31 cellular contexts compared by ENCODE assay signal in the genomic region with DNA sequence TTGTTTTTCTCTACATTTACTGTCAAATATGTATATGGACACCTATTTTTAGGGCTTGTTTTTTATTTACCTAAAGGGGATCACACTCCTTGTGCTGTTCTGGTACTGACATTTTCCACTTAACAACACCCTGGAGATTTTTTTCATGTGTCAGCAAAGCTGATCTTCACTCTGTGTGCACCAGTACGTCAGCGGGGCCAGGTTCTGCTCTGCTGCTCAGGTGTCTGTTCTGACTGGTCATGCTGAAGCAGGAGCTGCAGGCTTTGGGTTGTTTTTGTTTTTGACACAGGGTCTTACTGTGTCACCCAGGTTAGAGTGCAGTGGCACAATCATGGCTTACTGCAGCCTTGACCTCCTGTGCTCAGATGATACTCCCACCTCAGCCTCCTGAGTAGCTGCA.
A peak's percentile ranks its signal among the peaks of the same experiment; 100 is the strongest.
DNase-seq lines count a peak whose midpoint lies in the region; ATAC-seq, FAIRE-seq and TF ChIP-seq lines count a peak whose summit lies in the region.
"Had no signal": no experiment of that assay in that cellular context is flagged by ENCODE, and none has a peak within 500 bp of the region (broad histone marks: within the 10 kb centered on the region; RNA-seq: fewer than 3 reads in every experiment).

No MANE protein-coding gene starts in this region.

- no peak for DNase-seq in A549 (ENCODE audit: low read depth in 1 of 2, low spot score in 1 of 2)
- DNase-seq in kidney tubule cell (ENCODE audit: low spot score), result peak; percentile 65
- DNase-seq in putamen (ENCODE audit: low spot score), result no peak
- DNase-seq in NCI-H748 treated with DMSO at 0.1 percent for 48 hours (lab: John Stamatoyannopoulos, UW), result no peak
- no peak for DNase-seq in natural killer cell
- DNase-seq in NAMALWA (ENCODE audit: low spot score), result no peak
- DNase-seq: activated CD4-positive, alpha-beta T cell treated with anti-CD3 and anti-CD28 coated beads, Interleukin-2, amount 50 U/mL, for 4 hours; activated CD8-positive, alpha-beta memory T cell treated with anti-CD3 and anti-CD28 coated beads, Interleukin-2, amount 50 U/mL, for 4 hours; activated naive CD8-positive, alpha-beta T cell treated with anti-CD3 and anti-CD28 coated beads, Interleukin-2, amount 10 ng/mL, durations not matched to agents 7 days and 5 days; Caco-2; DND-41; effector CD4-positive, alpha-beta T cell; foreskin melanocyte; GOT3; islet precursor cell; NCI-H1694 treated with DMSO at 0.1 percent for 48 hours; NCI-H526 treated with DMSO at 0.1 percent for 48 hours; right cardiac atrium; SK-N-SH; stimulated activated CD4-positive, alpha-beta T cell treated with anti-CD3 and anti-CD28 coated beads, Interleukin-12 subunit alpha, Interleukin-12 subunit beta, amount 100 ng/mL, for 4 hours; stimulated activated CD4-positive, alpha-beta T cell treated with anti-CD3 and anti-CD28 coated beads, Interleukin-4, amount 100 ng/mL, for 4 hours; stimulated activated naive CD8-positive, alpha-beta T cell treated with anti-CD3 and anti-CD28 coated beads, Interleukin-15, amount 100 ng/mL, for 72 hours; transverse colon had no signal

- no peaks in the 10 kb centered on the region for H3K4me1 ChIP-seq in A549
- H3K4me1 ChIP-seq: Caco-2, transverse colon had no signal

- TF ChIP-seq EP300 in A549 (IDR thresholded peaks at IDR 0.05), result no peak

- H3K4me3 ChIP-seq in A549, result no peak overlapping the region
- H3K4me3 ChIP-seq: BLaER1 treated with 17β-estradiol and CSF1 and Interleukin-3, amounts not matched to agents 10 nM and 100 nM; lung; transverse colon had no signal

- WGBS in A549 (ENCODE audit: missing lambda C conversion rate), result 65% methylated on average over 2 of the region's 2 CpGs

- intact Hi-C loops in natural killer cell (cut with micrococcal nuclease), result no loop called here

- no peaks in the 10 kb centered on the region for H3K9me3 ChIP-seq in A549
- H3K9me3 ChIP-seq: BLaER1 treated with 17β-estradiol and CSF1 and Interleukin-3, amounts not matched to agents 10 nM and 100 nM; Caco-2; SK-N-SH; transverse colon had no signal

- H3K4me2 ChIP-seq in A549, result no peak overlapping the region
- H3K4me2 ChIP-seq: SK-N-SH had no signal

- TF ChIP-seq RAD21 in A549 (conservative IDR thresholded peaks at IDR 0.05 in 1 of 2, IDR thresholded peaks at IDR 0.05 in 1 of 2), result no peak

- TF ChIP-seq CTCF in A549 (IDR thresholded peaks at IDR 0.05) (no peak), natural killer cell (IDR thresholded peaks at IDR 0.05) (no peak)

- no peak overlapping the region for H3K4me3 Mint-ChIP-seq in natural killer cell
- H3K4me3 Mint-ChIP-seq: activated naive CD8-positive, alpha-beta T cell treated with anti-CD3 and anti-CD28 coated beads, Interleukin-2, amount 10 ng/mL, durations not matched to agents 7 days and 5 days; activated T-helper 17 cell treated with anti-CD3 and anti-CD28 coated beads, Interleukin-2, amount 50 U/mL, for 72 hours; brain; stimulated activated naive CD8-positive, alpha-beta T cell treated with anti-CD3 and anti-CD28 coated beads, Interleukin-15, amount 100 ng/mL, for 72 hours had no signal

- POLR2A ChIA-PET in A549 (lab: Yijun Ruan, JAX), result no interaction called here

- ATAC-seq in A549 (no peak), GM18861 (IDR thresholded peaks at IDR 0.05; ENCODE audit: unreplicated experiment) (peak; percentile 62), HG03354 (IDR thresholded peaks at IDR 0.05; ENCODE audit: poor library complexity, severe bottlenecking, unreplicated experiment) (peak; percentile 72), natural killer cell (no peak)
- ATAC-seq: activated T-helper 17 cell treated with anti-CD3 and anti-CD28 coated beads, Interleukin-2, amount 50 U/mL, for 72 hours; right cardiac atrium; stimulated activated naive CD8-positive, alpha-beta T cell treated with anti-CD3 and anti-CD28 coated beads, Interleukin-15, amount 100 ng/mL, for 72 hours had no signal

- CTCF ChIA-PET in A549 (lab: Yijun Ruan, JAX), result no interaction called here

- no peaks in the 10 kb centered on the region for H3K36me3 Mint-ChIP-seq in natural killer cell
- H3K36me3 Mint-ChIP-seq: brain had no signal

- no peak for TF ChIP-seq POLR2A in A549 (IDR thresholded peaks at IDR 0.05; ENCODE audit: low read length)

- no peak for FAIRE-seq in A549 (lab: Jason Lieb, UNC)
- FAIRE-seq: A204.1 had no signal

- H3K27ac ChIP-seq in A549, result no peak overlapping the region
- H3K27ac ChIP-seq: BLaER1 treated with 17β-estradiol and CSF1 and Interleukin-3, amounts not matched to agents 10 nM and 100 nM; RWPE1; transverse colon had no signal

- H3K27me3 Mint-ChIP-seq in natural killer cell (ENCODE audit: low read depth in 2 of 2), result no peaks in the 10 kb centered on the region
- H3K27me3 Mint-ChIP-seq: activated naive CD8-positive, alpha-beta T cell treated with anti-CD3 and anti-CD28 coated beads, Interleukin-2, amount 10 ng/mL, durations not matched to agents 7 days and 5 days; activated T-helper 17 cell treated with anti-CD3 and anti-CD28 coated beads, Interleukin-2, amount 50 U/mL, for 72 hours; stimulated activated naive CD8-positive, alpha-beta T cell treated with anti-CD3 and anti-CD28 coated beads, Interleukin-15, amount 100 ng/mL, for 72 hours had no signal

- H3K4me1 Mint-ChIP-seq in natural killer cell, result peaks cover 6 to 9% of the 10 kb centered on the region in 2 donors
- H3K4me1 Mint-ChIP-seq: activated T-helper 17 cell treated with anti-CD3 and anti-CD28 coated beads, Interleukin-2, amount 50 U/mL, for 72 hours had no signal

- H3K9me3 Mint-ChIP-seq in natural killer cell, result no peaks in the 10 kb centered on the region
- H3K9me3 Mint-ChIP-seq: activated naive CD8-positive, alpha-beta T cell treated with anti-CD3 and anti-CD28 coated beads, Interleukin-2, amount 10 ng/mL, durations not matched to agents 7 days and 5 days; activated T-helper 17 cell treated with anti-CD3 and anti-CD28 coated beads, Interleukin-2, amount 50 U/mL, for 72 hours; brain had no signal

- no peak overlapping the region for H3K27ac Mint-ChIP-seq in natural killer cell
- H3K27ac Mint-ChIP-seq: activated T-helper 17 cell treated with anti-CD3 and anti-CD28 coated beads, Interleukin-2, amount 50 U/mL, for 72 hours; brain had no signal

TF ChIP-seq in A549, 52 proteins besides CTCF, POLR2A, EP300 and RAD21:
- no peak for TF ChIP-seq SREBF2 (IDR thresholded peaks at IDR 0.05)
- no peak for TF ChIP-seq MAZ (IDR thresholded peaks at IDR 0.05; ENCODE audit: borderline replicate concordance, low read depth, low read length)
- no peak for TF ChIP-seq HOXB13 (CRISPR knock-in tag; IDR thresholded peaks at IDR 0.05; ENCODE audit: low read depth)
- TF ChIP-seq FOSL2 (IDR thresholded peaks at IDR 0.05), result no peak
- TF ChIP-seq FOSL2 (CRISPR knock-in tag; IDR thresholded peaks at IDR 0.05), result no peak
- peak; percentile 46 for TF ChIP-seq MAFK (IDR thresholded peaks at IDR 0.05; ENCODE audit: partially characterized antibody)
- no peak for TF ChIP-seq CBX2 (IDR thresholded peaks at IDR 0.05; ENCODE audit: borderline replicate concordance, low read depth)
- no peak for TF ChIP-seq ZSCAN20 (CRISPR knock-in tag; IDR thresholded peaks at IDR 0.05)
- no peak for TF ChIP-seq PHF8 (IDR thresholded peaks at IDR 0.05; ENCODE audit: borderline replicate concordance, low read depth)

Comparison
In these comparisons a context has a peak if more than half of its experiments do, and no peak if none do; other contexts are left out.
1. ATAC-seq: peak in GM18861 (single experiment) and HG03354 (single experiment); none in A549 (0 of 2) and natural killer cell (0 of 3).